Comparison of ENCODE assay signal across 1 cellular context in the genomic region with DNA sequence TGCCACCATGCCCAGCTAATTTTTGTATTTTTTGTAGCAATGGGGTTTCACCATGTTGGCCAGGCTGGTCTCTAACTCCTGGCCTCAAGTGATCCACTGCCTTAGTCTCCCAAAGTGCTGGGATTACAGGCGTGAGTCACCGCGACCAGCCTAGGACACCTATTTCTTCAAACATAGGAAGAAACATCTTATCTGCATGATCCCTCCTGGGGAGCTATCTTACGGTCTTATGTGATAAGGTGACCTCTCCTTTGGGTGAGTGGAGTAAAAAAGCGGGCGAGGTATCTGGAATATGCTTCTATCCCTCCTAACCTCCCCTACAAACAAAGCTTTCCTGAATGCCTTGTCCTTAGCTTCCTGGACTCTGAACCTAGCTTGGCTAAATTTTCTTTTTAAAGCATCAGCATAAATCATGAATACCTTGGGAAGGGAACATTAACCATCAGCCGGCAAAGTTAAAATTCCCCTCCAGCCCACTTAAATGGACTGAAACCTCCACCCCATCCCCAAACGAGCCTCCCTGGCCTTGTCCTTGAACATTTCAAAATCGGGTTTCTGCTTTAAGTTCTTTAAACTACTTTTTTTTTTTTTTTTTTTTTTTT.
TF ChIP-seq lines count a peak whose summit lies in the region.

No MANE protein-coding gene starts in this region.

TF ChIP-seq in K562, 482 proteins besides CTCF, POLR2A, EP300 and RAD21 (continued from another document and continues in another):
- TF ChIP-seq ZFPM2 (CRISPR knock-in tag; IDR thresholded peaks at IDR 0.05) (no peak), ELF4 (CRISPR knock-in tag; IDR thresholded peaks at IDR 0.05) (no peak), CBFA2T2 (conservative IDR thresholded peaks at IDR 0.05) (peak; percentile 60), NR1H2 (CRISPR knock-in tag; IDR thresholded peaks at IDR 0.05) (no peak), ZNF121 (CRISPR knock-in tag; conservative IDR thresholded peaks at IDR 0.05) (no peak), KDM2B (CRISPR knock-in tag; IDR thresholded peaks at IDR 0.05) (no peak), SRSF1 (IDR thresholded peaks at IDR 0.05; ENCODE audit: low read depth, low read length) (no peak), E2F3 (CRISPR knock-in tag; IDR thresholded peaks at IDR 0.05) (no peak), EHMT2 (IDR thresholded peaks at IDR 0.05) (no peak), TBP (optimal IDR thresholded peaks at IDR 0.05; ENCODE audit: low read depth, low read length) (no peak), NCOR1 (IDR thresholded peaks at IDR 0.05) (peak; percentile 54), BHLHE40 (IDR thresholded peaks at IDR 0.05; ENCODE audit: low read length) (no peak), ZBTB17 (CRISPR knock-in tag; IDR thresholded peaks at IDR 0.05) (no peak), SMARCA5 (IDR thresholded peaks at IDR 0.05) (no peak), DDX20 (tag; IDR thresholded peaks at IDR 0.05; ENCODE audit: low read depth) (no peak), ZNF282 (CRISPR knock-in tag; IDR thresholded peaks at IDR 0.05) (no peak), GABPA (tag; conservative IDR thresholded peaks at IDR 0.05; ENCODE audit: low read depth) (no peak), PYGO2 (tag; IDR thresholded peaks at IDR 0.05) (no peak), FOXK2 (conservative IDR thresholded peaks at IDR 0.05 in 1 of 2, IDR thresholded peaks at IDR 0.05 in 1 of 2; ENCODE audit: low read depth in 2 of 2) (no peak), PHF20 (IDR thresholded peaks at IDR 0.05; ENCODE audit: partially characterized antibody) (no peak), HDAC6 (IDR thresholded peaks at IDR 0.05; ENCODE audit: low read depth, low read length) (no peak), EWSR1 (IDR thresholded peaks at IDR 0.05; ENCODE audit: borderline replicate concordance, low read depth, partially characterized antibody) (no peak), ZNF436 (CRISPR knock-in tag; IDR thresholded peaks at IDR 0.05) (no peak), ARHGAP35 (IDR thresholded peaks at IDR 0.05; ENCODE audit: partially characterized antibody) (no peak), ZNF143 (CRISPR knock-in tag; IDR thresholded peaks at IDR 0.05) (no peak), MTA3 (IDR thresholded peaks at IDR 0.05; ENCODE audit: borderline replicate concordance) (0 out of 2 replicates have a peak, but pooled peaks have one; percentile 28), SMARCB1 (IDR thresholded peaks at IDR 0.05; ENCODE audit: insufficient read length, low read depth) (no peak), RAD51 (IDR thresholded peaks at IDR 0.05; ENCODE audit: borderline replicate concordance, low read depth) (no peak), PRMT5 (CRISPR knock-in tag; IDR thresholded peaks at IDR 0.05) (no peak), KLF6 (CRISPR knock-in tag; IDR thresholded peaks at IDR 0.05; ENCODE audit: borderline replicate concordance) (no peak), MXI1 (IDR thresholded peaks at IDR 0.05; ENCODE audit: low read depth, low read length) (no peak), SP2 (IDR thresholded peaks at IDR 0.05; ENCODE audit: extremely low read depth, low read depth, low read length, poor library complexity, severe bottlenecking) (no peak), CHD4 (IDR thresholded peaks at IDR 0.05; ENCODE audit: insufficient read depth, insufficient replicate concordance, low read depth, low read length, poor library complexity, severe bottlenecking) (no peak), RFX5 (IDR thresholded peaks at IDR 0.05; ENCODE audit: low read depth, low read length) (no peak), ZNF766 (CRISPR knock-in tag; conservative IDR thresholded peaks at IDR 0.05) (no peak), HDAC1 (IDR thresholded peaks at IDR 0.05) (peak in 1 of 2 experiments; percentile 51; a peak in 2 of 4 replicates), ZNF184 (CRISPR knock-in tag; IDR thresholded peaks at IDR 0.05) (no peak), SNRNP70 (optimal IDR thresholded peaks at IDR 0.05; ENCODE audit: low read depth, low read length) (no peak), ARID2 (IDR thresholded peaks at IDR 0.05) (no peak), CAMTA2 (CRISPR knock-in tag; conservative IDR thresholded peaks at IDR 0.05) (no peak), CBX3 (IDR thresholded peaks at IDR 0.05; ENCODE audit: borderline replicate concordance in 1 of 2, low read length in 2 of 2) (no peak), NFXL1 (CRISPR knock-in tag; IDR thresholded peaks at IDR 0.05) (no peak), DNMT1 (IDR thresholded peaks at IDR 0.05) (no peak), ZNF140 (CRISPR knock-in tag; IDR thresholded peaks at IDR 0.05) (no peak), L3MBTL2 (IDR thresholded peaks at IDR 0.05) (no peak), NR2C1 (IDR thresholded peaks at IDR 0.05) (no peak), NR2C1 (tag; IDR thresholded peaks at IDR 0.05) (peak; percentile 21; the same call in 1 of the 2 replicates), FOSL1 (tag; conservative IDR thresholded peaks at IDR 0.05) (peak; percentile 77), MCM2 (IDR thresholded peaks at IDR 0.05; ENCODE audit: low read depth) (no peak), RFX7 (CRISPR knock-in tag; IDR thresholded peaks at IDR 0.05) (no peak), ZNF354B (CRISPR knock-in tag; IDR thresholded peaks at IDR 0.05) (no peak), PTRF (tag; IDR thresholded peaks at IDR 0.05) (no peak), GTF2F1 (IDR thresholded peaks at IDR 0.05; ENCODE audit: low read depth, low read length) (no peak), DIDO1 (tag; IDR thresholded peaks at IDR 0.05; ENCODE audit: low read depth) (no peak)
- TF ChIP-seq, protein P1, sequence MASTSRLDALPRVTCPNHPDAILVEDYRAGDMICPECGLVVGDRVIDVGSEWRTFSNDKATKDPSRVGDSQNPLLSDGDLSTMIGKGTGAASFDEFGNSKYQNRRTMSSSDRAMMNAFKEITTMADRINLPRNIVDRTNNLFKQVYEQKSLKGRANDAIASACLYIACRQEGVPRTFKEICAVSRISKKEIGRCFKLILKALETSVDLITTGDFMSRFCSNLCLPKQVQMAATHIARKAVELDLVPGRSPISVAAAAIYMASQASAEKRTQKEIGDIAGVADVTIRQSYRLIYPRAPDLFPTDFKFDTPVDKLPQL (IDR thresholded peaks at IDR 0.05; ENCODE audit: extremely low read depth, insufficient read length) = no peak
- TF ChIP-seq, protein P2, sequence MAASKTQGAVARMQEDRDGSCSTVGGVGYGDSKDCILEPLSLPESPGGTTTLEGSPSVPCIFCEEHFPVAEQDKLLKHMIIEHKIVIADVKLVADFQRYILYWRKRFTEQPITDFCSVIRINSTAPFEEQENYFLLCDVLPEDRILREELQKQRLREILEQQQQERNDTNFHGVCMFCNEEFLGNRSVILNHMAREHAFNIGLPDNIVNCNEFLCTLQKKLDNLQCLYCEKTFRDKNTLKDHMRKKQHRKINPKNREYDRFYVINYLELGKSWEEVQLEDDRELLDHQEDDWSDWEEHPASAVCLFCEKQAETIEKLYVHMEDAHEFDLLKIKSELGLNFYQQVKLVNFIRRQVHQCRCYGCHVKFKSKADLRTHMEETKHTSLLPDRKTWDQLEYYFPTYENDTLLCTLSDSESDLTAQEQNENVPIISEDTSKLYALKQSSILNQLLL (CRISPR knock-in tag; IDR thresholded peaks at IDR 0.05; ENCODE audit: borderline replicate concordance) = no peak
- TF ChIP-seq, protein P3, sequence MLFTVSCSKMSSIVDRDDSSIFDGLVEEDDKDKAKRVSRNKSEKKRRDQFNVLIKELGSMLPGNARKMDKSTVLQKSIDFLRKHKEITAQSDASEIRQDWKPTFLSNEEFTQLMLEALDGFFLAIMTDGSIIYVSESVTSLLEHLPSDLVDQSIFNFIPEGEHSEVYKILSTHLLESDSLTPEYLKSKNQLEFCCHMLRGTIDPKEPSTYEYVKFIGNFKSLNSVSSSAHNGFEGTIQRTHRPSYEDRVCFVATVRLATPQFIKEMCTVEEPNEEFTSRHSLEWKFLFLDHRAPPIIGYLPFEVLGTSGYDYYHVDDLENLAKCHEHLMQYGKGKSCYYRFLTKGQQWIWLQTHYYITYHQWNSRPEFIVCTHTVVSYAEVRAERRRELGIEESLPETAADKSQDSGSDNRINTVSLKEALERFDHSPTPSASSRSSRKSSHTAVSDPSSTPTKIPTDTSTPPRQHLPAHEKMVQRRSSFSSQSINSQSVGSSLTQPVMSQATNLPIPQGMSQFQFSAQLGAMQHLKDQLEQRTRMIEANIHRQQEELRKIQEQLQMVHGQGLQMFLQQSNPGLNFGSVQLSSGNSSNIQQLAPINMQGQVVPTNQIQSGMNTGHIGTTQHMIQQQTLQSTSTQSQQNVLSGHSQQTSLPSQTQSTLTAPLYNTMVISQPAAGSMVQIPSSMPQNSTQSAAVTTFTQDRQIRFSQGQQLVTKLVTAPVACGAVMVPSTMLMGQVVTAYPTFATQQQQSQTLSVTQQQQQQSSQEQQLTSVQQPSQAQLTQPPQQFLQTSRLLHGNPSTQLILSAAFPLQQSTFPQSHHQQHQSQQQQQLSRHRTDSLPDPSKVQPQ (CRISPR knock-in tag; IDR thresholded peaks at IDR 0.05; ENCODE audit: borderline replicate concordance) = no peak
- TF ChIP-seq, protein P4, sequence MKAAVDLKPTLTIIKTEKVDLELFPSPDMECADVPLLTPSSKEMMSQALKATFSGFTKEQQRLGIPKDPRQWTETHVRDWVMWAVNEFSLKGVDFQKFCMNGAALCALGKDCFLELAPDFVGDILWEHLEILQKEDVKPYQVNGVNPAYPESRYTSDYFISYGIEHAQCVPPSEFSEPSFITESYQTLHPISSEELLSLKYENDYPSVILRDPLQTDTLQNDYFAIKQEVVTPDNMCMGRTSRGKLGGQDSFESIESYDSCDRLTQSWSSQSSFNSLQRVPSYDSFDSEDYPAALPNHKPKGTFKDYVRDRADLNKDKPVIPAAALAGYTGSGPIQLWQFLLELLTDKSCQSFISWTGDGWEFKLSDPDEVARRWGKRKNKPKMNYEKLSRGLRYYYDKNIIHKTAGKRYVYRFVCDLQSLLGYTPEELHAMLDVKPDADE (conservative IDR thresholded peaks at IDR 0.05; ENCODE audit: control insufficient read depth, low read depth, low read length) = no peak
- TF ChIP-seq, protein P5, sequence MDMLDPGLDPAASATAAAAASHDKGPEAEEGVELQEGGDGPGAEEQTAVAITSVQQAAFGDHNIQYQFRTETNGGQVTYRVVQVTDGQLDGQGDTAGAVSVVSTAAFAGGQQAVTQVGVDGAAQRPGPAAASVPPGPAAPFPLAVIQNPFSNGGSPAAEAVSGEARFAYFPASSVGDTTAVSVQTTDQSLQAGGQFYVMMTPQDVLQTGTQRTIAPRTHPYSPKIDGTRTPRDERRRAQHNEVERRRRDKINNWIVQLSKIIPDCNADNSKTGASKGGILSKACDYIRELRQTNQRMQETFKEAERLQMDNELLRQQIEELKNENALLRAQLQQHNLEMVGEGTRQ (CRISPR knock-in tag; IDR thresholded peaks at IDR 0.05) = no peak
- TF ChIP-seq, protein P6, sequence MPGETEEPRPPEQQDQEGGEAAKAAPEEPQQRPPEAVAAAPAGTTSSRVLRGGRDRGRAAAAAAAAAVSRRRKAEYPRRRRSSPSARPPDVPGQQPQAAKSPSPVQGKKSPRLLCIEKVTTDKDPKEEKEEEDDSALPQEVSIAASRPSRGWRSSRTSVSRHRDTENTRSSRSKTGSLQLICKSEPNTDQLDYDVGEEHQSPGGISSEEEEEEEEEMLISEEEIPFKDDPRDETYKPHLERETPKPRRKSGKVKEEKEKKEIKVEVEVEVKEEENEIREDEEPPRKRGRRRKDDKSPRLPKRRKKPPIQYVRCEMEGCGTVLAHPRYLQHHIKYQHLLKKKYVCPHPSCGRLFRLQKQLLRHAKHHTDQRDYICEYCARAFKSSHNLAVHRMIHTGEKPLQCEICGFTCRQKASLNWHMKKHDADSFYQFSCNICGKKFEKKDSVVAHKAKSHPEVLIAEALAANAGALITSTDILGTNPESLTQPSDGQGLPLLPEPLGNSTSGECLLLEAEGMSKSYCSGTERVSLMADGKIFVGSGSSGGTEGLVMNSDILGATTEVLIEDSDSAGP (CRISPR knock-in tag; IDR thresholded peaks at IDR 0.05) = no peak
- TF ChIP-seq, protein P7, sequence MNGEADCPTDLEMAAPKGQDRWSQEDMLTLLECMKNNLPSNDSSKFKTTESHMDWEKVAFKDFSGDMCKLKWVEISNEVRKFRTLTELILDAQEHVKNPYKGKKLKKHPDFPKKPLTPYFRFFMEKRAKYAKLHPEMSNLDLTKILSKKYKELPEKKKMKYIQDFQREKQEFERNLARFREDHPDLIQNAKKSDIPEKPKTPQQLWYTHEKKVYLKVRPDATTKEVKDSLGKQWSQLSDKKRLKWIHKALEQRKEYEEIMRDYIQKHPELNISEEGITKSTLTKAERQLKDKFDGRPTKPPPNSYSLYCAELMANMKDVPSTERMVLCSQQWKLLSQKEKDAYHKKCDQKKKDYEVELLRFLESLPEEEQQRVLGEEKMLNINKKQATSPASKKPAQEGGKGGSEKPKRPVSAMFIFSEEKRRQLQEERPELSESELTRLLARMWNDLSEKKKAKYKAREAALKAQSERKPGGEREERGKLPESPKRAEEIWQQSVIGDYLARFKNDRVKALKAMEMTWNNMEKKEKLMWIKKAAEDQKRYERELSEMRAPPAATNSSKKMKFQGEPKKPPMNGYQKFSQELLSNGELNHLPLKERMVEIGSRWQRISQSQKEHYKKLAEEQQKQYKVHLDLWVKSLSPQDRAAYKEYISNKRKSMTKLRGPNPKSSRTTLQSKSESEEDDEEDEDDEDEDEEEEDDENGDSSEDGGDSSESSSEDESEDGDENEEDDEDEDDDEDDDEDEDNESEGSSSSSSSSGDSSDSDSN (IDR thresholded peaks at IDR 0.05; ENCODE audit: borderline replicate concordance in 1 of 2, low read depth in 2 of 2, low read length in 2 of 2) = no peak
- TF ChIP-seq, protein P8, sequence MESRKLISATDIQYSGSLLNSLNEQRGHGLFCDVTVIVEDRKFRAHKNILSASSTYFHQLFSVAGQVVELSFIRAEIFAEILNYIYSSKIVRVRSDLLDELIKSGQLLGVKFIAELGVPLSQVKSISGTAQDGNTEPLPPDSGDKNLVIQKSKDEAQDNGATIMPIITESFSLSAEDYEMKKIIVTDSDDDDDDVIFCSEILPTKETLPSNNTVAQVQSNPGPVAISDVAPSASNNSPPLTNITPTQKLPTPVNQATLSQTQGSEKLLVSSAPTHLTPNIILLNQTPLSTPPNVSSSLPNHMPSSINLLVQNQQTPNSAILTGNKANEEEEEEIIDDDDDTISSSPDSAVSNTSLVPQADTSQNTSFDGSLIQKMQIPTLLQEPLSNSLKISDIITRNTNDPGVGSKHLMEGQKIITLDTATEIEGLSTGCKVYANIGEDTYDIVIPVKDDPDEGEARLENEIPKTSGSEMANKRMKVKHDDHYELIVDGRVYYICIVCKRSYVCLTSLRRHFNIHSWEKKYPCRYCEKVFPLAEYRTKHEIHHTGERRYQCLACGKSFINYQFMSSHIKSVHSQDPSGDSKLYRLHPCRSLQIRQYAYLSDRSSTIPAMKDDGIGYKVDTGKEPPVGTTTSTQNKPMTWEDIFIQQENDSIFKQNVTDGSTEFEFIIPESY (CRISPR knock-in tag; IDR thresholded peaks at IDR 0.05) = no peak
- TF ChIP-seq, protein P9, sequence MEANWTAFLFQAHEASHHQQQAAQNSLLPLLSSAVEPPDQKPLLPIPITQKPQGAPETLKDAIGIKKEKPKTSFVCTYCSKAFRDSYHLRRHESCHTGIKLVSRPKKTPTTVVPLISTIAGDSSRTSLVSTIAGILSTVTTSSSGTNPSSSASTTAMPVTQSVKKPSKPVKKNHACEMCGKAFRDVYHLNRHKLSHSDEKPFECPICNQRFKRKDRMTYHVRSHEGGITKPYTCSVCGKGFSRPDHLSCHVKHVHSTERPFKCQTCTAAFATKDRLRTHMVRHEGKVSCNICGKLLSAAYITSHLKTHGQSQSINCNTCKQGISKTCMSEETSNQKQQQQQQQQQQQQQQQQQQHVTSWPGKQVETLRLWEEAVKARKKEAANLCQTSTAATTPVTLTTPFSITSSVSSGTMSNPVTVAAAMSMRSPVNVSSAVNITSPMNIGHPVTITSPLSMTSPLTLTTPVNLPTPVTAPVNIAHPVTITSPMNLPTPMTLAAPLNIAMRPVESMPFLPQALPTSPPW (CRISPR knock-in tag; IDR thresholded peaks at IDR 0.05) = no peak; the same call in 1 of the 2 replicates
